In the genomic region with DNA sequence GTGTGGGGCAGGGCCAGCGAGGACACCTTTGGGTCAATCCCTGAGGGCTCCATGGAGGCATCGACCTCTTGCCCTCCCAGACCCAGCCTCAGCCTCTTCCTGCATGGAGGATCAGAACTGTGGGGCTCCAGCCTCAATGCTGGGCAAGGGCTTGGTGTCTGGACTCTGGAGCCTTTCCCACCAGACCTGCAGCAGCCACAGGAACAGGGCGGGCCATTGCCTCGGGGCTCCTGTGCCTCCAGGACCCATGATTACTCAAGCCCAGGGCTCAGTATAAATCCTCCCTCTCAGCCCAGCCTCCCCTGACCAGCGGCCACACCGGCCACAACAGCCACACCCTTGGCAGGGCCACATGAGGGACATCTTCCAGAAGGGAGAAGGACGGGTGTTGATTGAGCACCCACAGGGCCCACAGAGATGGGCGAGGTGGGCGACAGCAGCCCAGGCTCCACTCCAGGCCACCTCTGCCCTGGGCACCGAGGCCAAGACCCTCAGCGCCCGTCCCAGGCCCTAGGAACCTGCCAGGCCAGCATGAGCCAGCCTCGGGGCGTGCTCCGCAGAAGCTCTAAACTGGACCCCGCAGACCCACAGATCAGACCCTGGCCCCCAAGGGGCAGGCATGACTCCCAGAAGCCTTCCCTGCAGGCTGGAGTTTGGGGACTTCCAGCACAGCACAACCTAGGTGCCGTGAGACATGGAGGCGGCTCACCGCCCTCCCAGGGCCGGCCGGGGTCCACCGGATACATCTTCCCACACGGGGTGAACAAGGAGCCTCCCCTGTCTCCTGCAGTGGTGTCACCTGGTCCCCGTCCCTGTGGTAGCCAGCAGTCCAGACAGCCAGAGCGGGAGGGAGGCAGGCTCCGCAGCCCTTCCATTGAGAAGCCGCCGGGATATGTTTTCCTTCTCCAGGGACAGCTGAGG, we compare ENCODE assay signal across 12 cellular contexts. TPM values are rescaled to one million over a fixed set of nuclear protein-coding genes. Genes with fewer than 3 reads are reported as not detected.
DNase-seq lines count a peak whose midpoint lies in the region; ATAC-seq, FAIRE-seq and TF ChIP-seq lines count a peak whose summit lies in the region.
"Had no signal": no experiment of that assay in that cellular context is flagged by ENCODE, and none has a peak within 500 bp of the region (broad histone marks: within the 10 kb centered on the region; RNA-seq: fewer than 3 reads in every experiment).

No MANE protein-coding gene starts in this region.

- H3K36me3 Mint-ChIP-seq in naive B cell (no peaks in the 10 kb centered on the region), WTC11 (0 out of 2 replicates have a peak, but pooled peaks cover 2% of the 10 kb centered on the region)
- H3K36me3 Mint-ChIP-seq: activated naive CD4-positive, alpha-beta T cell treated with anti-CD3 and anti-CD28 coated beads, Interleukin-2, amount 10 ng/mL, durations not matched to agents 7 days and 5 days had no signal

- POLR2A ChIA-PET in A549 (lab: Yijun Ruan, JAX) (no interaction called here), WTC11 (lab: Charles Lee) (no interaction called here), GM10248 (lab: Yijun Ruan, JAX) (interaction anchor here (0.6 kb wide), 1 partner anchor 211 kb away, joined by 5 read pairs; no protein-coding TSS in a partner anchor)

- TF ChIP-seq RAD21 in A549 (conservative IDR thresholded peaks at IDR 0.05 in 1 of 2, IDR thresholded peaks at IDR 0.05 in 1 of 2): no peak

- H3K27ac Mint-ChIP-seq in naive B cell (peak overlapping the region in 4 of 6 donors; percentile 56 to 91 (median 62)), WTC11 (no peak overlapping the region)
- H3K27ac Mint-ChIP-seq: activated naive CD4-positive, alpha-beta T cell treated with anti-CD3 and anti-CD28 coated beads, Interleukin-2, amount 10 ng/mL, durations not matched to agents 7 days and 5 days had no signal

- H3K9me3 ChIP-seq in A549: no peaks in the 10 kb centered on the region
- no peaks in the 10 kb centered on the region for H3K9me3 ChIP-seq in SK-N-MC (ENCODE audit: low read depth, low read length)

- H3K4me3 Mint-ChIP-seq in naive B cell (no peak overlapping the region), WTC11 (no peak overlapping the region)
- H3K4me3 Mint-ChIP-seq: activated naive CD4-positive, alpha-beta T cell treated with anti-CD3 and anti-CD28 coated beads, Interleukin-2, amount 10 ng/mL, durations not matched to agents 7 days and 5 days had no signal

- WGBS in A549 (ENCODE audit: missing lambda C conversion rate): 71% methylated on average over 21 of the region's 28 CpGs

- peak; percentile 14 to 47; a peak in 4 of 6 replicates for ATAC-seq in A549
- no peak for ATAC-seq in naive B cell (ENCODE audit: low read depth in 2 of 2)
- ATAC-seq in GM21360 (IDR thresholded peaks at IDR 0.05; ENCODE audit: unreplicated experiment): no peak
- no peak for ATAC-seq in WTC11

- peak overlapping the region; percentile 29 for H3K4me2 ChIP-seq in A549

- H3K27ac ChIP-seq in A549 (peak overlapping the region; percentile 12 to 80; a peak in 5 of 6 replicates), SK-N-MC (0 out of 2 replicates have a peak overlapping the region, but pooled peaks have one; percentile 8)

- DNase-seq in A549 (ENCODE audit: low read depth in 1 of 2, low spot score in 1 of 2) (peak in 1 of 2 experiments; percentile 51), ELR (ENCODE audit: low read depth) (peak; percentile 39), SK-N-MC (ENCODE audit: low read depth, low spot score) (no peak), naive B cell (no peak), WTC11 (ENCODE audit: low spot score) (no peak), GM10248 (ENCODE audit: extremely low spot score) (no peak)
- DNase-seq in stimulated activated CD4-positive, alpha-beta T cell treated with anti-CD3 and anti-CD28 coated beads, Interleukin-4, amount 100 ng/mL, for 4 hours: no peak
- DNase-seq: activated B cell treated with CpG ODN at 0.5 μM for 24 hours; activated CD8-positive, alpha-beta memory T cell treated with anti-CD3 and anti-CD28 coated beads, Interleukin-2, amount 50 U/mL, for 4 hours; stimulated activated naive B cell treated with anti-CD40 and anti-IgM and Interleukin-4, amounts not matched to agents 10 μg/mL and 1 μg/mL and 100 μg/mL, for 72 hours had no signal

- no peak for TF ChIP-seq POLR2A in A549 (IDR thresholded peaks at IDR 0.05; ENCODE audit: low read length)

- no peak overlapping the region for H3K9ac ChIP-seq in SK-N-MC (ENCODE audit: insufficient read length)

- TF ChIP-seq CTCF in A549 (IDR thresholded peaks at IDR 0.05) (no peak), WTC11 (IDR thresholded peaks at IDR 0.05) (no peak), GM10248 (IDR thresholded peaks at IDR 0.05; ENCODE audit: control extremely low read depth, extremely low read depth, low read depth, missing control alignments) (no peak)

- CTCF ChIA-PET in A549 (lab: Yijun Ruan, JAX) (interaction anchor here (1.6 kb wide), 1 partner anchor 32 kb away, joined by 4 read pairs; no protein-coding TSS in a partner anchor), WTC11 (lab: Charles Lee) (no interaction called here), GM10248 (lab: Yijun Ruan, JAX) (no interaction called here)

- FAIRE-seq in A549 (lab: Jason Lieb, UNC): no peak

- H3K4me1 Mint-ChIP-seq in naive B cell: peaks cover 40 to 63% (median 53%) of the 10 kb centered on the region in 3 donors
- peaks cover 55% of the 10 kb centered on the region for H3K4me1 Mint-ChIP-seq in WTC11

- H3K9me3 Mint-ChIP-seq in naive B cell (no peaks in the 10 kb centered on the region), WTC11 (no peaks in the 10 kb centered on the region)
- H3K9me3 Mint-ChIP-seq: activated B cell treated with CpG ODN at 0.5 μM for 24 hours; activated naive CD4-positive, alpha-beta T cell treated with anti-CD3 and anti-CD28 coated beads, Interleukin-2, amount 10 ng/mL, durations not matched to agents 7 days and 5 days; stimulated activated naive B cell treated with anti-CD40 and anti-IgM and Interleukin-4, amounts not matched to agents 10 μg/mL and 1 μg/mL and 100 μg/mL, for 72 hours had no signal

- no peak for TF ChIP-seq EP300 in A549 (IDR thresholded peaks at IDR 0.05)

- H3K36me3 ChIP-seq in SK-N-MC (ENCODE audit: insufficient read depth, low read length): no peaks in the 10 kb centered on the region

- H3K4me1 ChIP-seq in A549: peaks cover 72% of the 10 kb centered on the region

- H3K27me3 Mint-ChIP-seq in naive B cell: no peaks in the 10 kb centered on the region
- H3K27me3 Mint-ChIP-seq in WTC11 (ENCODE audit: low read depth): no peaks in the 10 kb centered on the region
- H3K27me3 Mint-ChIP-seq: activated B cell treated with CpG ODN at 0.5 μM for 24 hours; stimulated activated naive B cell treated with anti-CD40 and anti-IgM and Interleukin-4, amounts not matched to agents 10 μg/mL and 1 μg/mL and 100 μg/mL, for 72 hours had no signal

- H3K4me3 ChIP-seq in A549 (no peak overlapping the region), SK-N-MC (no peak overlapping the region)

TF ChIP-seq in A549, 52 proteins besides CTCF, POLR2A, EP300 and RAD21:
- no peak for TF ChIP-seq ZSCAN20 (CRISPR knock-in tag; IDR thresholded peaks at IDR 0.05)
- TF ChIP-seq ZFP36 (IDR thresholded peaks at IDR 0.05; ENCODE audit: borderline replicate concordance, partially characterized antibody): peak; percentile 92
- TF ChIP-seq, protein P1, sequence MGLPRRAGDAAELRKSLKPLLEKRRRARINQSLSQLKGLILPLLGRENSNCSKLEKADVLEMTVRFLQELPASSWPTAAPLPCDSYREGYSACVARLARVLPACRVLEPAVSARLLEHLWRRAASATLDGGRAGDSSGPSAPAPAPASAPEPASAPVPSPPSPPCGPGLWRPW (IDR thresholded peaks at IDR 0.05): no peak
- no peak for TF ChIP-seq NPAS2 (CRISPR knock-in tag; IDR thresholded peaks at IDR 0.05; ENCODE audit: borderline replicate concordance)
TF ChIP-seq in A549: peak in this region for 1.

TF ChIP-seq in WTC11, 78 proteins besides CTCF, POLR2A, EP300 and RAD21 (continues in another document):
- TF ChIP-seq, protein P2, sequence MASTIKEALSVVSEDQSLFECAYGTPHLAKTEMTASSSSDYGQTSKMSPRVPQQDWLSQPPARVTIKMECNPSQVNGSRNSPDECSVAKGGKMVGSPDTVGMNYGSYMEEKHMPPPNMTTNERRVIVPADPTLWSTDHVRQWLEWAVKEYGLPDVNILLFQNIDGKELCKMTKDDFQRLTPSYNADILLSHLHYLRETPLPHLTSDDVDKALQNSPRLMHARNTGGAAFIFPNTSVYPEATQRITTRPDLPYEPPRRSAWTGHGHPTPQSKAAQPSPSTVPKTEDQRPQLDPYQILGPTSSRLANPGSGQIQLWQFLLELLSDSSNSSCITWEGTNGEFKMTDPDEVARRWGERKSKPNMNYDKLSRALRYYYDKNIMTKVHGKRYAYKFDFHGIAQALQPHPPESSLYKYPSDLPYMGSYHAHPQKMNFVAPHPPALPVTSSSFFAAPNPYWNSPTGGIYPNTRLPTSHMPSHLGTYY (CRISPR knock-in tag; IDR thresholded peaks at IDR 0.05): no peak
- TF ChIP-seq ZNF138 (CRISPR knock-in tag; conservative IDR thresholded peaks at IDR 0.05) (no peak), IRF2 (CRISPR knock-in tag; IDR thresholded peaks at IDR 0.05; ENCODE audit: borderline replicate concordance, low read depth) (no peak), CBFB (CRISPR knock-in tag; IDR thresholded peaks at IDR 0.05; ENCODE audit: low read depth) (no peak), ZNF416 (CRISPR knock-in tag; IDR thresholded peaks at IDR 0.05) (no peak)
- TF ChIP-seq, protein P3, sequence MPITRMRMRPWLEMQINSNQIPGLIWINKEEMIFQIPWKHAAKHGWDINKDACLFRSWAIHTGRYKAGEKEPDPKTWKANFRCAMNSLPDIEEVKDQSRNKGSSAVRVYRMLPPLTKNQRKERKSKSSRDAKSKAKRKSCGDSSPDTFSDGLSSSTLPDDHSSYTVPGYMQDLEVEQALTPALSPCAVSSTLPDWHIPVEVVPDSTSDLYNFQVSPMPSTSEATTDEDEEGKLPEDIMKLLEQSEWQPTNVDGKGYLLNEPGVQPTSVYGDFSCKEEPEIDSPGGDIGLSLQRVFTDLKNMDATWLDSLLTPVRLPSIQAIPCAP (CRISPR knock-in tag; IDR thresholded peaks at IDR 0.05): no peak

RNA-seq across cellular contexts. Expression of a gene that starts 25.1 kb away (rescaled TPM):
- polyA plus RNA-seq in A549 (2011; rRNA removed) (14.1 and 19.3 TPM in 2 replicates), A549 (2017; fragmentation: RNase III; extraction: RNeasy Plus Mini Kit Qiagen cat#74134 plus additional on column Dnase treatment) (151 to 170 TPM (median 160 TPM) in 3 replicates), naive B cell (ENCODE audit: low read depth in 6 of 6) (10 to 100 TPM in 1 of 6 donors, 1 to 10 TPM in 5; 2.4 to 15.8 (median 4.0) TPM)
- 40.4 and 55.7 TPM in 2 replicates for polyA plus RNA-seq in A549 (2012; cell fraction: cytosol; rRNA removed)
- 206 and 232 TPM in 2 replicates for polyA plus RNA-seq in A549 (2012; cell fraction: nucleus; rRNA removed)
- polyA minus RNA-seq in A549 (2011; rRNA and poly(A)+ RNA removed): 39.9 and 51.1 TPM in 2 replicates
- 283 to 326 TPM (median 304 TPM) in 3 replicates for total RNA-seq in WTC11 (2021)

Comparison
In these comparisons a context has a peak if more than half of its experiments do, and no peak if none do; other contexts are left out.
1. ATAC-seq: peak in A549 (2 of 2); none in naive B cell (0 of 2), GM21360 (single experiment) and WTC11 (single experiment).